8 cellular contexts compared by ENCODE assay signal in genomic region chr6:131134950-131135243, GRCh38. TPM values are rescaled to one million over a fixed set of nuclear protein-coding genes. Genes with fewer than 3 reads are reported as not detected.
DNase-seq lines count a peak whose midpoint lies in the region; TF ChIP-seq lines count a peak whose summit lies in the region.

No MANE protein-coding gene starts in this region.

- peak overlapping the region; percentile 39 for H3K27ac ChIP-seq in WERI-Rb-1

- peak overlapping the region; percentile 55 for H3K4me3 ChIP-seq in GM12864 (ENCODE audit: low read depth, low read length)
- peak overlapping the region; percentile 70 for H3K4me3 ChIP-seq in WERI-Rb-1 (ENCODE audit: low read depth, low read length)
- H3K4me3 ChIP-seq in fibroblast of the aortic adventitia (ENCODE audit: low read depth, low read length) = peak overlapping the region; percentile 68
- H3K4me3 ChIP-seq in retinal pigment epithelial cell (ENCODE audit: low read length) = peak overlapping the region; percentile 61

- TF ChIP-seq CTCF in GM12864 (IDR thresholded peaks at IDR 0.05; ENCODE audit: low read depth, low read length, missing control alignments) = no peak
- TF ChIP-seq CTCF in WERI-Rb-1 (IDR thresholded peaks at IDR 0.05; ENCODE audit: low read depth, low read length) = no peak
- no peak for TF ChIP-seq CTCF in fibroblast of the aortic adventitia (IDR thresholded peaks at IDR 0.05; ENCODE audit: insufficient read depth, low read length)
- no peak for TF ChIP-seq CTCF in retinal pigment epithelial cell (conservative IDR thresholded peaks at IDR 0.05; ENCODE audit: low read depth, low read length)

- no peaks in the 10 kb centered on the region for H3K36me3 ChIP-seq in WERI-Rb-1

- no peaks in the 10 kb centered on the region for H3K9me3 ChIP-seq in WERI-Rb-1 (ENCODE audit: severe bottlenecking)

- H3K27me3 ChIP-seq in WERI-Rb-1 (ENCODE audit: insufficient read depth, low read depth, severe bottlenecking) = no peaks in the 10 kb centered on the region

- DNase-seq in GM12864 (ENCODE audit: low read depth) (no peak), WERI-Rb-1 (no peak), fibroblast of the aortic adventitia (ENCODE audit: low read depth) (peak; percentile 78), retinal pigment epithelial cell (ENCODE audit: low read depth) (no peak), NCI-H1105 (lab: John Stamatoyannopoulos, UW) (no peak), mesenteric fat pad (ENCODE audit: low spot score) (no peak), RKO (ENCODE audit: low spot score) (no peak), COLO829 (ENCODE audit: low spot score) (no peak)

RNA-seq across cellular contexts. Expression of gene AKAP7, which starts 0.4 kb away (rescaled TPM):
- total RNA-seq in fibroblast of the aortic adventitia (ENCODE audit: low replicate concordance) = 5.4 and 27.9 TPM in 2 replicates
- 12.2 TPM for total RNA-seq in mesenteric fat pad
